Comparison of ENCODE assay signal across 8 cellular contexts in genomic region chr15:43514241-43515057, GRCh38. TPM values are rescaled to one million over a fixed set of nuclear protein-coding genes. Genes with fewer than 3 reads are reported as not detected.
DNase-seq lines count a peak whose midpoint lies in the region; ATAC-seq and TF ChIP-seq lines count a peak whose summit lies in the region.

No MANE protein-coding gene starts in this region.

- no peak for ATAC-seq in GM18858 (IDR thresholded peaks at IDR 0.05; ENCODE audit: unreplicated experiment)
- ATAC-seq in HG02973 (IDR thresholded peaks at IDR 0.05; ENCODE audit: unreplicated experiment) = no peak

- no peaks in the 10 kb centered on the region for H3K27me3 ChIP-seq in BE2C

- H3K36me3 ChIP-seq in BE2C = no peaks in the 10 kb centered on the region

- TF ChIP-seq CTCF in BE2C (IDR thresholded peaks at IDR 0.05; ENCODE audit: low read depth, low read length) (peak; percentile 87), GM20000 (IDR thresholded peaks at IDR 0.05; ENCODE audit: extremely low read depth, missing control alignments) (peak; percentile 49), epithelial cell of proximal tubule (conservative IDR thresholded peaks at IDR 0.05; ENCODE audit: low read depth, low read length) (peak; percentile 75)

- peaks cover 29% of the 10 kb centered on the region for H3K4me1 ChIP-seq in BE2C

- peak; percentile 52 for DNase-seq in BE2C
- no peak for DNase-seq in GM20000 (ENCODE audit: low spot score)
- DNase-seq in SHP77 (lab: John Stamatoyannopoulos, UW) = peak; percentile 81 to 83
- no peak for DNase-seq in epithelial cell of proximal tubule (ENCODE audit: low read depth)
- DNase-seq in nucleus accumbens (lab: John Stamatoyannopoulos, UW) = peak in 52 of 56 donors; percentile 22 to 91 (median 70)
- no peak for DNase-seq in COLO829 (ENCODE audit: low spot score)

- H3K4me3 ChIP-seq in BE2C (ENCODE audit: low read depth, low read length) = no peak overlapping the region
- H3K4me3 ChIP-seq in epithelial cell of proximal tubule (ENCODE audit: low read depth, low read length) = no peak overlapping the region

- no peaks in the 10 kb centered on the region for H3K9me3 ChIP-seq in BE2C

RNA-seq across cellular contexts. Expression of gene MAP1A, which starts 3.0 kb away (rescaled TPM):
- polyA plus RNA-seq in BE2C (2012; ENCODE audit: insufficient read depth, insufficient read length, low read depth) = 70.1 TPM
- total RNA-seq in epithelial cell of proximal tubule = 0.72 and 1.7 TPM in 2 replicates

RNA-seq across cellular contexts. Expression of gene TP53BP1, which starts 21.5 kb away (rescaled TPM):
- polyA plus RNA-seq in BE2C (2012; ENCODE audit: insufficient read depth, insufficient read length, low read depth) = 48.8 TPM
- total RNA-seq in epithelial cell of proximal tubule = 17.5 and 28.8 TPM in 2 replicates

Comparison
In these comparisons a context has a peak if more than half of its experiments do, and no peak if none do; other contexts are left out.
1. DNase-seq: peak in BE2C (single experiment), SHP77 (2 of 2) and nucleus accumbens (52 of 56); none in GM20000 (single experiment), epithelial cell of proximal tubule (single experiment) and COLO829 (single experiment).
2. Peak in every context shown above with its lines, with median percentiles within 50 percentile points of each other: CTCF ChIP-seq.